ENCODE assay signal across 8 cellular contexts in genomic region chr11:63840356-63841060, GRCh38. TPM values are rescaled to one million over a fixed set of nuclear protein-coding genes. Genes with fewer than 3 reads are reported as not detected.
DNase-seq lines count a peak whose midpoint lies in the region; ATAC-seq and TF ChIP-seq lines count a peak whose summit lies in the region.

No MANE protein-coding gene starts in this region.

- H3K4me3 ChIP-seq in duodenal mucosa (ENCODE audit: low read depth in 1 of 2, low read length in 2 of 2), result peak overlapping the region; percentile 91 to 93

- POLR2A ChIA-PET in CD4-positive, alpha-beta T cell (lab: Charles Lee), result interaction anchor here (0.8 to 2.3 kb wide), 6 partner anchors 22 to 105 kb away, joined by 3 to 15 read pairs (median 4); partner anchors contain the start of gene RCOR2

- no peak for DNase-seq in CD4-positive, alpha-beta T cell
- DNase-seq in NCI-H69 (lab: John Stamatoyannopoulos, UW) (peak; percentile 26), neural crest cell (ENCODE audit: low read depth, low spot score) (no peak), kidney tubule cell (ENCODE audit: low spot score) (no peak)

- H3K27ac Mint-ChIP-seq in CD4-positive, alpha-beta T cell, result peak overlapping the region; percentile 70
- no peak overlapping the region for H3K27ac Mint-ChIP-seq in neural crest cell (ENCODE audit: unreplicated experiment)

- H3K9me3 ChIP-seq in CD4-positive, alpha-beta T cell (ENCODE audit: control insufficient read depth, low read length), result no peaks in the 10 kb centered on the region
- no peaks in the 10 kb centered on the region for H3K9me3 ChIP-seq in duodenal mucosa (ENCODE audit: control insufficient read depth in 1 of 2, low read length in 2 of 2)

- peaks cover 54% of the 10 kb centered on the region for H3K36me3 Mint-ChIP-seq in CD4-positive, alpha-beta T cell (ENCODE audit: low read depth)
- H3K36me3 Mint-ChIP-seq in neural crest cell (ENCODE audit: low read depth), result no peaks in the 10 kb centered on the region

- H3K4me1 Mint-ChIP-seq in CD4-positive, alpha-beta T cell (ENCODE audit: low read depth), result peaks cover 73% of the 10 kb centered on the region
- H3K4me1 Mint-ChIP-seq in neural crest cell, result peaks cover 49% of the 10 kb centered on the region

- no peak for ATAC-seq in CD4-positive, alpha-beta T cell (ENCODE audit: poor library complexity)
- no peak for ATAC-seq in GM21381 (IDR thresholded peaks at IDR 0.05; ENCODE audit: unreplicated experiment)
- no peak for ATAC-seq in HG02970 (IDR thresholded peaks at IDR 0.05; ENCODE audit: low FRiP score, unreplicated experiment)
- no peak for ATAC-seq in GM18861 (IDR thresholded peaks at IDR 0.05; ENCODE audit: unreplicated experiment)

- CTCF ChIA-PET in CD4-positive, alpha-beta T cell (lab: Charles Lee), result interaction anchor here (4.2 to 5.5 kb wide), 2 partner anchors 66 to 105 kb away, joined by 36 to 43 read pairs; no protein-coding TSS in a partner anchor

- intact Hi-C loops in CD4-positive, alpha-beta T cell (cut with DNase I, micrococcal nuclease), result loop anchor here (1.0 to 2.0 kb wide), 2 partner anchors 26 to 48 kb away; no protein-coding TSS in a partner anchor

- peak overlapping the region; percentile 62 for H3K27ac ChIP-seq in CD4-positive, alpha-beta T cell (ENCODE audit: low read depth, low read length)
- no peak overlapping the region for H3K27ac ChIP-seq in duodenal mucosa (ENCODE audit: low read depth, low read length)

- no peaks in the 10 kb centered on the region for H3K27me3 Mint-ChIP-seq in CD4-positive, alpha-beta T cell
- no peaks in the 10 kb centered on the region for H3K27me3 Mint-ChIP-seq in neural crest cell (ENCODE audit: low read depth)

- no peaks in the 10 kb centered on the region for H3K9me3 Mint-ChIP-seq in CD4-positive, alpha-beta T cell
- no peaks in the 10 kb centered on the region for H3K9me3 Mint-ChIP-seq in neural crest cell

- H3K27me3 ChIP-seq in CD4-positive, alpha-beta T cell (ENCODE audit: control insufficient read depth, insufficient read depth, low read length), result no peaks in the 10 kb centered on the region
- no peaks in the 10 kb centered on the region for H3K27me3 ChIP-seq in duodenal mucosa (ENCODE audit: control insufficient read depth in 1 of 2, insufficient read depth in 2 of 2, low read length in 2 of 2)

- TF ChIP-seq CTCF in CD4-positive, alpha-beta T cell (IDR thresholded peaks at IDR 0.05), result no peak
- no peak for TF ChIP-seq CTCF in neural crest cell (conservative IDR thresholded peaks at IDR 0.05)

- peaks cover 56 to 70% of the 10 kb centered on the region in 2 donors for H3K4me1 ChIP-seq in duodenal mucosa (ENCODE audit: control insufficient read depth in 1 of 2, insufficient read depth in 2 of 2, low read length in 2 of 2)

- peaks cover 7 to 15% of the 10 kb centered on the region in 2 donors for H3K36me3 ChIP-seq in duodenal mucosa (ENCODE audit: control insufficient read depth in 1 of 2, insufficient read depth in 2 of 2, low read length in 2 of 2)

- H3K9ac ChIP-seq in duodenal mucosa (ENCODE audit: low read depth in 1 of 2, low read length in 2 of 2), result peak overlapping the region; percentile 87 to 96

- peak overlapping the region; percentile 90 for H3K4me3 Mint-ChIP-seq in CD4-positive, alpha-beta T cell
- H3K4me3 Mint-ChIP-seq in neural crest cell, result peak overlapping the region; percentile 83

RNA-seq across cellular contexts. Expression of gene MARK2, which starts 1.6 kb away (rescaled TPM):
- total RNA-seq in CD4-positive, alpha-beta T cell, result 10 to 100 TPM; 18.4 to 21.0 TPM
- 42.4 and 42.9 TPM in 2 replicates for total RNA-seq in neural crest cell

RNA-seq across cellular contexts. Expression of gene SPINDOC, which starts 27.3 kb away (rescaled TPM):
- total RNA-seq in CD4-positive, alpha-beta T cell, result 1 to 10 TPM; 4.0 to 4.8 TPM
- total RNA-seq in neural crest cell, result 104 and 107 TPM in 2 replicates

Comparison
In these comparisons a context has a peak if more than half of its experiments do, and no peak if none do; other contexts are left out.
1. RNA of gene SPINDOC, which starts 27.3 kb away (total RNA-seq): 104 to 107 TPM in neural crest cell; 4.0 to 4.8 TPM in CD4-positive, alpha-beta T cell; every median in the first group is over 10 times any median in the second.